Comparison of ENCODE assay signal across 14 cellular contexts in the genomic region with DNA sequence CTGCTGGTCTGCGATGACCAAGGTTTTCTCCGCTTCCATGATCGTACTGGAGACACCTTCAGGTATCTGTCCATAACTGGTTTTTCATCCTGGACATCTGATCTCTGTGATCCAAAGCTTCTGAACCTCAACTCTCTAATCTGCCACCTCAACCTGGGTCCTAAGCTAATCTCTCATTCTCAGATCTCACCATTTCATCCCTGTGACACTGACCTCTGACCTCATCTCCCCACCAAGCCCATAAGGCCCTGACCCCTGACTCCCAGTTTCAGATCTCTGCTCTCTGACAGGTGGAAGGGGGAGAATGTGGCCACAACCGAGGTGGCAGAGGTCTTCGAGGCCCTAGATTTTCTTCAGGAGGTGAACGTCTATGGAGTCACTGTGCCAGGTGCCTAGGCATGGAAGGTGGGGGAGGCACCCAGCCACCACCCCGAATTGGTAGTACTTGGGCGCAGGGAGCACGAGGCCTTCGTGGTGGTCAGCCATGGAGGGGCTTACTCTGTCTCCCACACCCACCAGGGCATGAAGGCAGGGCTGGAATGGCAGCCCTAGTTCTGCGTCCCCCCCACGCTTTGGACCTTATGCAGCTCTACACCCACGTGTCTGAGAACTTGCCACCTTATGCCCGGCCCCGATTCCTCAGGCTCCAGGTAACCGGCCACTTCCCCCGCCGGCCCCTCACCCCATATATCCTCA.
"Had no signal": no experiment of that assay in that cellular context is flagged by ENCODE, and none has a peak within 500 bp of the region (broad histone marks: within the 10 kb centered on the region; RNA-seq: fewer than 3 reads in every experiment).

No MANE protein-coding gene starts in this region.

- H3K27ac ChIP-seq: VCaP had no signal

- DNase-seq: activated CD4-positive, alpha-beta T cell treated with anti-CD3 and anti-CD28 coated beads for 4 hours; activated CD8-positive, alpha-beta T cell treated with anti-CD3 and anti-CD28 coated beads, Interleukin-2, amount 10 ng/mL, durations not matched to agents 7 days and 5 days; activated naive CD4-positive, alpha-beta T cell treated with anti-CD3 and anti-CD28 coated beads, Interleukin-2, amount 10 ng/mL, durations not matched to agents 7 days and 5 days; cerebellar nuclear complex; left colon; naive thymus-derived CD8-positive, alpha-beta T cell; retina; stimulated activated CD4-positive, alpha-beta T cell treated with anti-CD3 and anti-CD28 coated beads, Interleukin-15, amount 100 ng/mL, for 24 hours; T1000 had no signal

- H3K4me3 ChIP-seq: esophagus muscularis mucosa, lung, tibial nerve had no signal

- ATAC-seq: activated CD8-positive, alpha-beta T cell treated with anti-CD3 and anti-CD28 coated beads, Interleukin-2, amount 10 ng/mL, durations not matched to agents 7 days and 5 days; left colon; naive thymus-derived CD8-positive, alpha-beta T cell had no signal

- H3K9me3 ChIP-seq: esophagus muscularis mucosa, tibial nerve had no signal

- H3K27me3 ChIP-seq: dorsolateral prefrontal cortex, esophagus muscularis mucosa, tibial nerve had no signal
